13 cellular contexts compared by ENCODE assay signal in genomic region chr21:46126321-46127238, GRCh38. TPM values are rescaled to one million over a fixed set of nuclear protein-coding genes. Genes with fewer than 3 reads are reported as not detected.
A peak's percentile ranks its signal among the peaks of the same experiment; 100 is the strongest.
DNase-seq lines count a peak whose midpoint lies in the region; ATAC-seq lines count a peak whose summit lies in the region.
"Had no signal": no experiment of that assay in that cellular context is flagged by ENCODE, and none has a peak within 500 bp of the region (broad histone marks: within the 10 kb centered on the region; RNA-seq: fewer than 3 reads in every experiment).

No MANE protein-coding gene starts in this region.

- intact Hi-C loops in right cardiac atrium (cut with DNase I) (no loop called here), posterior vena cava (cut with DNase I) (no loop called here)

- peak; percentile 72 for DNase-seq in H7
- DNase-seq in activated CD8-positive, alpha-beta memory T cell treated with anti-CD3 and anti-CD28 coated beads, Interleukin-2, amount 50 U/mL, for 48 hours, result peak; percentile 33
- peak; percentile 8 to 58 (median 57) for DNase-seq in right cardiac atrium
- DNase-seq in posterior vena cava (ENCODE audit: low spot score), result peak; percentile 75
- no peak for DNase-seq in NCI-H2227 (lab: John Stamatoyannopoulos, UW; ENCODE audit: unreplicated experiment)
- DNase-seq in amygdala (lab: John Stamatoyannopoulos, UW), result no peak
- DNase-seq in A172 (ENCODE audit: low spot score), result no peak
- DNase-seq: activated CD4-positive, alpha-beta T cell treated with anti-CD3 and anti-CD28 coated beads for 1 hour; NCI-H446 treated with DMSO at 0.1 percent for 48 hours; PC-3 had no signal

- no peak overlapping the region for H3K27ac ChIP-seq in right cardiac atrium (ENCODE audit: low read length)

- H3K27me3 ChIP-seq in H7 (ENCODE audit: control insufficient read depth, insufficient read depth, low read length) (no peaks in the 10 kb centered on the region), right cardiac atrium (ENCODE audit: control insufficient read depth, insufficient read depth) (no peaks in the 10 kb centered on the region)

- 84% methylated on average over 32 of the region's 32 CpGs for WGBS in right cardiac atrium

- H3K4me1 ChIP-seq in right cardiac atrium (ENCODE audit: control insufficient read depth, insufficient read depth, low read length), result no peaks in the 10 kb centered on the region

- H3K9me3 ChIP-seq in right cardiac atrium (ENCODE audit: control insufficient read depth, low read length), result no peaks in the 10 kb centered on the region

- H3K4me3 ChIP-seq in H7 (ENCODE audit: insufficient read depth, low read depth, low read length), result no peak overlapping the region
- H3K4me3 ChIP-seq in right cardiac atrium (ENCODE audit: low read length), result no peak overlapping the region

- ATAC-seq in right cardiac atrium (no peak), GM18870 (IDR thresholded peaks at IDR 0.05; ENCODE audit: unreplicated experiment) (no peak)
- ATAC-seq: PC-3 had no signal

- peaks cover 1% of the 10 kb centered on the region for H3K36me3 ChIP-seq in H7 (replicated peaks; ENCODE audit: control insufficient read depth, insufficient read depth, low read length)

RNA-seq across cellular contexts. Expression of gene COL6A2, which starts 28.7 kb away (rescaled TPM):
- 127 and 143 TPM in 2 replicates for total RNA-seq in H7 (2014; rRNA removed; shearing (Covaris generic))
- total RNA-seq in right cardiac atrium (100 to 1,000 TPM; 198 to 323 (median 274) TPM), posterior vena cava (1,000 to 10,000 TPM; 1,504 to 1,642 TPM)
- 210 TPM for polyA plus RNA-seq in right cardiac atrium
- 163 and 221 TPM in 2 replicates for total RNA-seq in A172 (2014; rRNA removed; shearing (Covaris generic))

RNA-seq across cellular contexts. Expression of gene FTCD, which starts 28.8 kb away (rescaled TPM):
- total RNA-seq in H7 (2014; rRNA removed; shearing (Covaris generic)), result 1.6 TPM in 1 of 2 replicates, not detected in the other
- total RNA-seq in right cardiac atrium (1 to 10 TPM; 1.6 to 3.5 (median 2.0) TPM), posterior vena cava (1 to 10 TPM in 1 of 2 donors, under 1 TPM in 1; 0.29 to 1.2 TPM)
- 1.00 TPM for polyA plus RNA-seq in right cardiac atrium
- 0.45 TPM in 1 of 2 replicates, not detected in the other for total RNA-seq in A172 (2014; rRNA removed; shearing (Covaris generic))
- polyA plus RNA-seq: CD4-positive, alpha-beta memory T cell; IgD-negative memory B cell had no signal

RNA-seq across cellular contexts. Expression of gene SPATC1L, which starts 57.7 kb away (rescaled TPM):
- total RNA-seq in H7 (2014; rRNA removed; shearing (Covaris generic)), result 35.5 and 41.5 TPM in 2 replicates
- 10 to 100 TPM in 3 of 4 donors, 1 to 10 TPM in 1; 8.8 to 12.0 (median 11.6) TPM for total RNA-seq in right cardiac atrium
- 10.3 TPM for polyA plus RNA-seq in right cardiac atrium
- 10 to 100 TPM in 1 of 2 donors, 1 to 10 TPM in 1; 8.4 to 10.9 TPM for total RNA-seq in posterior vena cava
- total RNA-seq in A172 (2014; rRNA removed; shearing (Covaris generic)), result 13.9 and 16.0 TPM in 2 replicates

Comparison
In these comparisons a context has a peak if more than half of its experiments do, and no peak if none do; other contexts are left out.
1. DNase-seq: peak in H7 (single experiment), activated CD8-positive, alpha-beta memory T cell treated with anti-CD3 and anti-CD28 coated beads, Interleukin-2, amount 50 U/mL, for 48 hours (single experiment), right cardiac atrium (3 of 3) and posterior vena cava (single experiment); none in NCI-H2227 (single experiment), amygdala (0 of 56) and A172 (single experiment).